ENCODE assay signal across 8 cellular contexts in genomic region chr1:56820755-56821461, GRCh38. TPM values are rescaled to one million over a fixed set of nuclear protein-coding genes. Genes with fewer than 3 reads are reported as not detected.
DNase-seq lines count a peak whose midpoint lies in the region; ATAC-seq and TF ChIP-seq lines count a peak whose summit lies in the region.

No MANE protein-coding gene starts in this region.

- TF ChIP-seq CTCF in OCI-LY3 (IDR thresholded peaks at IDR 0.05; ENCODE audit: low read depth, low read length), result peak; percentile 87
- TF ChIP-seq CTCF in nephron progenitor cell (IDR thresholded peaks at IDR 0.05), result peak; percentile 96

- peaks cover 7% of the 10 kb centered on the region; the same call in 1 of the 2 replicates for H3K27me3 ChIP-seq in OCI-LY3 (ENCODE audit: low read depth, low read length)

- no peak overlapping the region for H3K9ac ChIP-seq in OCI-LY3 (ENCODE audit: low read length)

- no peak overlapping the region for H3K27ac ChIP-seq in OCI-LY3 (ENCODE audit: low read length)

- H3K27me3 Mint-ChIP-seq in nephron progenitor cell (ENCODE audit: low read depth, poor library complexity), result peaks cover 28% of the 10 kb centered on the region

- no peaks in the 10 kb centered on the region for H3K36me3 ChIP-seq in OCI-LY3 (replicated peaks; ENCODE audit: low read depth, low read length)

- H3K27ac Mint-ChIP-seq in nephron progenitor cell, result no peak overlapping the region

- ATAC-seq in GM21423 (IDR thresholded peaks at IDR 0.05; ENCODE audit: unreplicated experiment), result peak; percentile 69

- no peaks in the 10 kb centered on the region for H3K9me3 Mint-ChIP-seq in nephron progenitor cell

- DNase-seq in DMS114 treated with DMSO at 0.1 percent for 48 hours (lab: John Stamatoyannopoulos, UW; ENCODE audit: unreplicated experiment), result peak; percentile 34
- DNase-seq in HT-29 (ENCODE audit: low spot score), result peak; percentile 67
- DNase-seq in activated T-cell treated with anti-CD3 and anti-CD28 coated beads, Interleukin-2, amount 50 U/mL, for 1 hour, result peak; percentile 47
- peak; percentile 68 for DNase-seq in fibroblast of gingiva (ENCODE audit: low read depth)
- DNase-seq in nephron progenitor cell, result peak; percentile 95
- peak; percentile 64 for DNase-seq in stromal cell of bone marrow (ENCODE audit: low read depth)

- H3K4me3 ChIP-seq in OCI-LY3 (ENCODE audit: low read length), result peak overlapping the region; percentile 45; the same call in 1 of the 2 replicates

- no peaks in the 10 kb centered on the region for H3K36me3 Mint-ChIP-seq in nephron progenitor cell (ENCODE audit: low read depth)

- no peaks in the 10 kb centered on the region for H3K79me2 ChIP-seq in OCI-LY3 (ENCODE audit: low read length)

- no peak overlapping the region for H3K4me3 Mint-ChIP-seq in nephron progenitor cell

- no peak overlapping the region for H2AFZ ChIP-seq in OCI-LY3 (ENCODE audit: low read depth, low read length)

- peak overlapping the region; percentile 68 for H3K4me2 ChIP-seq in OCI-LY3 (ENCODE audit: low read length)

- H3K4me1 Mint-ChIP-seq in nephron progenitor cell, result peaks cover 41% of the 10 kb centered on the region

- no peaks in the 10 kb centered on the region for H4K20me1 ChIP-seq in OCI-LY3 (ENCODE audit: insufficient read depth, low read length)

- no peaks in the 10 kb centered on the region for H3K9me3 ChIP-seq in OCI-LY3 (ENCODE audit: insufficient read depth, low read length)

- H3K4me1 ChIP-seq in OCI-LY3 (ENCODE audit: low read length), result peaks cover 11% of the 10 kb centered on the region

RNA-seq across cellular contexts. Expression of gene FYB2, which starts 1.7 kb away (rescaled TPM):
- not detected in 2 replicates for total RNA-seq in HT-29 (2014; rRNA removed; shearing (Covaris generic))

RNA-seq across cellular contexts. Expression of gene C8A, which starts 33.7 kb away (rescaled TPM):
- total RNA-seq in HT-29 (2014; rRNA removed; shearing (Covaris generic)), result not detected in 2 replicates

Comparison
In these comparisons a context has a peak if more than half of its experiments do, and no peak if none do; other contexts are left out.
1. DNase-seq: peak in every context shown above with its lines; median percentile 95 in nephron progenitor cell; 68 in fibroblast of gingiva; 67 in HT-29; 64 in stromal cell of bone marrow; 47 in activated T-cell treated with anti-CD3 and anti-CD28 coated beads, Interleukin-2, amount 50 U/mL, for 1 hour; 34 in DMS114 treated with DMSO at 0.1 percent for 48 hours.